In genomic region chr16:718922-719321, GRCh38 we compare ENCODE assay signal across 13 cellular contexts. TPM values are rescaled to one million over a fixed set of nuclear protein-coding genes. Genes with fewer than 3 reads are reported as not detected.
DNase-seq lines count a peak whose midpoint lies in the region; ATAC-seq and TF ChIP-seq lines count a peak whose summit lies in the region.
"Had no signal": no experiment of that assay in that cellular context is flagged by ENCODE, and none has a peak within 500 bp of the region (broad histone marks: within the 10 kb centered on the region; RNA-seq: fewer than 3 reads in every experiment).

No MANE protein-coding gene starts in this region.

- CTCF ChIA-PET in activated naive CD4-positive, alpha-beta T cell treated with anti-CD3 and anti-CD28 coated beads for 36 hours (lab: Charles Lee), result no interaction called here
- CTCF ChIA-PET in T-cell (lab: Charles Lee), result interaction anchor here in 1 of 2 donors (0.6 kb wide), 1 partner anchor 11 kb away, joined by 4 read pairs; no protein-coding TSS in a partner anchor
- CTCF ChIA-PET in activated CD8-positive, alpha-beta memory T cell treated with anti-CD3 and anti-CD28 coated beads, Interleukin-2, amount 10 ng/mL, durations not matched to agents 7 days and 5 days (lab: Charles Lee), result interaction anchor here (1.7 to 2.9 kb wide), 5 partner anchors 9 to 69 kb away, joined by 4 to 18 read pairs (median 7); partner anchors contain the start of genes CHTF18, RPUSD1 and STUB1

- no peaks in the 10 kb centered on the region for H3K9me3 Mint-ChIP-seq in activated naive CD4-positive, alpha-beta T cell treated with anti-CD3 and anti-CD28 coated beads for 36 hours
- H3K9me3 Mint-ChIP-seq in activated naive CD4-positive, alpha-beta T cell treated with anti-CD3 and anti-CD28 coated beads, Interleukin-2, amount 50 U/mL, for 72 hours, result no peaks in the 10 kb centered on the region
- no peaks in the 10 kb centered on the region for H3K9me3 Mint-ChIP-seq in T-cell
- H3K9me3 Mint-ChIP-seq in stimulated activated naive CD8-positive, alpha-beta T cell treated with anti-CD3 and anti-CD28 coated beads, Interleukin-15, amount 100 ng/mL, for 72 hours, result no peaks in the 10 kb centered on the region
- no peaks in the 10 kb centered on the region for H3K9me3 Mint-ChIP-seq in activated CD8-positive, alpha-beta memory T cell treated with anti-CD3 and anti-CD28 coated beads, Interleukin-2, amount 10 ng/mL, durations not matched to agents 7 days and 5 days (ENCODE audit: low read depth)

- no peak overlapping the region for H3K27ac Mint-ChIP-seq in activated naive CD4-positive, alpha-beta T cell treated with anti-CD3 and anti-CD28 coated beads for 36 hours
- H3K27ac Mint-ChIP-seq in activated naive CD4-positive, alpha-beta T cell treated with anti-CD3 and anti-CD28 coated beads, Interleukin-2, amount 50 U/mL, for 72 hours, result peak overlapping the region in 1 of 2 donors; percentile 38
- peak overlapping the region in 1 of 2 donors; percentile 56 for H3K27ac Mint-ChIP-seq in T-cell
- no peak overlapping the region for H3K27ac Mint-ChIP-seq in stimulated activated naive CD8-positive, alpha-beta T cell treated with anti-CD3 and anti-CD28 coated beads, Interleukin-15, amount 100 ng/mL, for 72 hours
- H3K27ac Mint-ChIP-seq in activated CD8-positive, alpha-beta memory T cell treated with anti-CD3 and anti-CD28 coated beads, Interleukin-2, amount 10 ng/mL, durations not matched to agents 7 days and 5 days, result no peak overlapping the region

- DNase-seq in activated naive CD4-positive, alpha-beta T cell treated with anti-CD3 and anti-CD28 coated beads for 36 hours, result no peak
- no peak for DNase-seq in activated naive CD4-positive, alpha-beta T cell treated with anti-CD3 and anti-CD28 coated beads, Interleukin-2, amount 50 U/mL, for 72 hours (ENCODE audit: low spot score in 2 of 2)
- DNase-seq in T-cell (no peak), tibial nerve (ENCODE audit: low spot score in 2 of 2) (no peak)
- DNase-seq in stimulated activated naive CD8-positive, alpha-beta T cell treated with anti-CD3 and anti-CD28 coated beads, Interleukin-15, amount 100 ng/mL, for 72 hours, result no peak
- no peak for DNase-seq in activated CD8-positive, alpha-beta memory T cell treated with anti-CD3 and anti-CD28 coated beads, Interleukin-2, amount 10 ng/mL, durations not matched to agents 7 days and 5 days
- DNase-seq: MM.1S, NCI-H446, Right ventricle myocardium superior, uterus had no signal

- POLR2A ChIA-PET in T-cell (lab: Charles Lee), result no interaction called here

- peak overlapping the region; percentile 55 for H3K4me3 Mint-ChIP-seq in activated naive CD4-positive, alpha-beta T cell treated with anti-CD3 and anti-CD28 coated beads for 36 hours
- peak overlapping the region in 2 of 3 donors; percentile 52 to 83 for H3K4me3 Mint-ChIP-seq in T-cell
- peak overlapping the region; percentile 87 to 95 for H3K4me3 Mint-ChIP-seq in stimulated activated naive CD8-positive, alpha-beta T cell treated with anti-CD3 and anti-CD28 coated beads, Interleukin-15, amount 100 ng/mL, for 72 hours
- no peak overlapping the region for H3K4me3 Mint-ChIP-seq in activated CD8-positive, alpha-beta memory T cell treated with anti-CD3 and anti-CD28 coated beads, Interleukin-2, amount 10 ng/mL, durations not matched to agents 7 days and 5 days

- no peak for ATAC-seq in activated naive CD4-positive, alpha-beta T cell treated with anti-CD3 and anti-CD28 coated beads, Interleukin-2, amount 50 U/mL, for 72 hours
- ATAC-seq in T-cell (replicated peaks in 1 of 4) (no peak), GM19463 (IDR thresholded peaks at IDR 0.05; ENCODE audit: unreplicated experiment) (no peak)
- ATAC-seq in stimulated activated naive CD8-positive, alpha-beta T cell treated with anti-CD3 and anti-CD28 coated beads, Interleukin-15, amount 100 ng/mL, for 72 hours, result no peak
- ATAC-seq in activated CD8-positive, alpha-beta memory T cell treated with anti-CD3 and anti-CD28 coated beads, Interleukin-2, amount 10 ng/mL, durations not matched to agents 7 days and 5 days, result no peak

- intact Hi-C loops in activated naive CD4-positive, alpha-beta T cell treated with anti-CD3 and anti-CD28 coated beads for 36 hours (cut with micrococcal nuclease), result no loop called here

- peaks cover 17% of the 10 kb centered on the region for H3K4me1 Mint-ChIP-seq in activated naive CD4-positive, alpha-beta T cell treated with anti-CD3 and anti-CD28 coated beads for 36 hours (ENCODE audit: low read depth)
- H3K4me1 Mint-ChIP-seq in T-cell, result peaks cover 21 to 32% (median 27%) of the 10 kb centered on the region in 3 donors
- H3K4me1 Mint-ChIP-seq in stimulated activated naive CD8-positive, alpha-beta T cell treated with anti-CD3 and anti-CD28 coated beads, Interleukin-15, amount 100 ng/mL, for 72 hours, result peaks cover 62% of the 10 kb centered on the region
- H3K4me1 Mint-ChIP-seq in activated CD8-positive, alpha-beta memory T cell treated with anti-CD3 and anti-CD28 coated beads, Interleukin-2, amount 10 ng/mL, durations not matched to agents 7 days and 5 days, result peaks cover 25% of the 10 kb centered on the region

- H3K9ac ChIP-seq in endocrine pancreas (ENCODE audit: control insufficient read depth, insufficient read depth, low read length), result peak overlapping the region; percentile 43

- H3K4me1 ChIP-seq in endocrine pancreas (ENCODE audit: control insufficient read depth, insufficient read depth, low read length), result no peaks in the 10 kb centered on the region
- peaks cover 0 to 75% (median 47%) of the 10 kb centered on the region in 4 donors for H3K4me1 ChIP-seq in tibial nerve

- no peak for TF ChIP-seq CTCF in tibial nerve (IDR thresholded peaks at IDR 0.05)

- H3K4me3 ChIP-seq in endocrine pancreas (ENCODE audit: control insufficient read depth, insufficient read depth, low read length) (no peak overlapping the region), tibial nerve (no peak overlapping the region)
- H3K4me3 ChIP-seq: skin epidermis, uterus had no signal

- TF ChIP-seq POLR2A in tibial nerve (IDR thresholded peaks at IDR 0.05), result no peak

- peaks cover 6% of the 10 kb centered on the region for H3K27me3 Mint-ChIP-seq in activated naive CD4-positive, alpha-beta T cell treated with anti-CD3 and anti-CD28 coated beads for 36 hours (ENCODE audit: low read depth)
- H3K27me3 Mint-ChIP-seq in T-cell, result peaks cover 3 to 4% of the 10 kb centered on the region in 2 donors
- H3K27me3 Mint-ChIP-seq in stimulated activated naive CD8-positive, alpha-beta T cell treated with anti-CD3 and anti-CD28 coated beads, Interleukin-15, amount 100 ng/mL, for 72 hours, result peaks cover 5% of the 10 kb centered on the region
- H3K27me3 Mint-ChIP-seq in activated CD8-positive, alpha-beta memory T cell treated with anti-CD3 and anti-CD28 coated beads, Interleukin-2, amount 10 ng/mL, durations not matched to agents 7 days and 5 days, result peaks cover 9% of the 10 kb centered on the region

- no peaks in the 10 kb centered on the region for H3K36me3 Mint-ChIP-seq in activated naive CD4-positive, alpha-beta T cell treated with anti-CD3 and anti-CD28 coated beads for 36 hours (ENCODE audit: low read depth)
- H3K36me3 Mint-ChIP-seq in activated naive CD4-positive, alpha-beta T cell treated with anti-CD3 and anti-CD28 coated beads, Interleukin-2, amount 50 U/mL, for 72 hours, result no peaks in the 10 kb centered on the region
- no peaks in the 10 kb centered on the region for H3K36me3 Mint-ChIP-seq in T-cell
- no peaks in the 10 kb centered on the region for H3K36me3 Mint-ChIP-seq in activated CD8-positive, alpha-beta memory T cell treated with anti-CD3 and anti-CD28 coated beads, Interleukin-2, amount 10 ng/mL, durations not matched to agents 7 days and 5 days

- no peaks in the 10 kb centered on the region for H3K9me3 ChIP-seq in endocrine pancreas (ENCODE audit: control insufficient read depth, low read length)
- H3K9me3 ChIP-seq in tibial nerve, result no peaks in the 10 kb centered on the region
- H3K9me3 ChIP-seq: uterus had no signal

- H3K27ac ChIP-seq in tibial nerve, result peak overlapping the region in 2 of 4 donors; percentile 88
- H3K27ac ChIP-seq: skin epidermis, uterus had no signal

- WGBS in tibial nerve, 2 donors, result 62 to 77% methylated on average over 6 of the region's 6 CpGs

- TF ChIP-seq EP300 in tibial nerve (IDR thresholded peaks at IDR 0.05), result no peak

- no peaks in the 10 kb centered on the region for H3K36me3 ChIP-seq in endocrine pancreas (ENCODE audit: control insufficient read depth, insufficient read depth, low read length)
- H3K36me3 ChIP-seq in tibial nerve, result no peaks in the 10 kb centered on the region
- H3K36me3 ChIP-seq: uterus had no signal

- no peaks in the 10 kb centered on the region for H3K27me3 ChIP-seq in endocrine pancreas (ENCODE audit: control insufficient read depth, insufficient read depth, low read length)
- no peaks in the 10 kb centered on the region for H3K27me3 ChIP-seq in tibial nerve
- H3K27me3 ChIP-seq: uterus had no signal

RNA-seq across cellular contexts. Expression of gene ANTKMT, which starts 2.0 kb away (rescaled TPM):
- 10 to 100 TPM; 21.5 to 24.3 TPM for total RNA-seq in activated naive CD4-positive, alpha-beta T cell treated with anti-CD3 and anti-CD28 coated beads for 36 hours
- total RNA-seq in activated naive CD4-positive, alpha-beta T cell treated with anti-CD3 and anti-CD28 coated beads, Interleukin-2, amount 50 U/mL, for 72 hours, result 10 to 100 TPM; 17.6 to 22.6 TPM
- total RNA-seq in T-cell (10 to 100 TPM; 22.9 to 38.8 (median 27.2) TPM), tibial nerve (10 to 100 TPM; 43.7 to 98.7 (median 78.6) TPM)
- 10 to 100 TPM; 14.8 to 21.1 TPM for total RNA-seq in activated CD8-positive, alpha-beta memory T cell treated with anti-CD3 and anti-CD28 coated beads, Interleukin-2, amount 10 ng/mL, durations not matched to agents 7 days and 5 days

RNA-seq across cellular contexts. Expression of gene METRN, which starts 4.0 kb away (rescaled TPM):
- total RNA-seq in activated naive CD4-positive, alpha-beta T cell treated with anti-CD3 and anti-CD28 coated beads for 36 hours, result 10 to 100 TPM in 1 of 2 experiments, 1 to 10 TPM in 1; 8.2 to 11.0 TPM
- 10 to 100 TPM; 10.1 to 14.7 TPM for total RNA-seq in activated naive CD4-positive, alpha-beta T cell treated with anti-CD3 and anti-CD28 coated beads, Interleukin-2, amount 50 U/mL, for 72 hours
- total RNA-seq in T-cell (10 to 100 TPM in 3 of 5 donors, 1 to 10 TPM in 2; 4.2 to 18.2 (median 12.0) TPM), tibial nerve (100 to 1,000 TPM in 3 of 4 donors, 10 to 100 TPM in 1; 78.8 to 131 (median 108) TPM)
- 10 to 100 TPM in 1 of 2 experiments, 1 to 10 TPM in 1; 9.8 to 14.0 TPM for total RNA-seq in activated CD8-positive, alpha-beta memory T cell treated with anti-CD3 and anti-CD28 coated beads, Interleukin-2, amount 10 ng/mL, durations not matched to agents 7 days and 5 days

RNA-seq across cellular contexts. Expression of gene CCDC78, which starts 7.3 kb away (rescaled TPM):
- 1 to 10 TPM; 1.2 to 1.3 TPM for total RNA-seq in activated naive CD4-positive, alpha-beta T cell treated with anti-CD3 and anti-CD28 coated beads for 36 hours
- total RNA-seq in activated naive CD4-positive, alpha-beta T cell treated with anti-CD3 and anti-CD28 coated beads, Interleukin-2, amount 50 U/mL, for 72 hours, result 10 to 100 TPM in 1 of 2 donors, 1 to 10 TPM in 1; 6.2 to 10.7 TPM
- 10 to 100 TPM in 1 of 5 donors, 1 to 10 TPM in 4; 3.1 to 17.1 (median 8.6) TPM for total RNA-seq in T-cell
- total RNA-seq in tibial nerve, result 1 to 10 TPM in 2 of 4 donors, under 1 TPM in 2; 0.63 to 7.5 (median 3.0) TPM
- 1 to 10 TPM; 2.5 to 2.9 TPM for total RNA-seq in activated CD8-positive, alpha-beta memory T cell treated with anti-CD3 and anti-CD28 coated beads, Interleukin-2, amount 10 ng/mL, durations not matched to agents 7 days and 5 days

RNA-seq across cellular contexts. Expression of gene HAGHL, which starts 8.0 kb away (rescaled TPM):
- total RNA-seq in activated naive CD4-positive, alpha-beta T cell treated with anti-CD3 and anti-CD28 coated beads for 36 hours, result 1 to 10 TPM; 6.5 to 7.7 TPM
- 10 to 100 TPM; 22.2 to 24.5 TPM for total RNA-seq in activated naive CD4-positive, alpha-beta T cell treated with anti-CD3 and anti-CD28 coated beads, Interleukin-2, amount 50 U/mL, for 72 hours
- total RNA-seq in T-cell, result 10 to 100 TPM in 4 of 5 donors, 1 to 10 TPM in 1; 9.9 to 50.1 (median 31.6) TPM
- total RNA-seq in tibial nerve, result 10 to 100 TPM in 1 of 4 donors, 1 to 10 TPM in 3; 3.5 to 18.0 (median 6.3) TPM
- total RNA-seq in activated CD8-positive, alpha-beta memory T cell treated with anti-CD3 and anti-CD28 coated beads, Interleukin-2, amount 10 ng/mL, durations not matched to agents 7 days and 5 days, result 10 to 100 TPM; 13.0 to 14.3 TPM

RNA-seq across cellular contexts. Expression of gene FBXL16, which starts 13.3 kb away (rescaled TPM):
- total RNA-seq in activated naive CD4-positive, alpha-beta T cell treated with anti-CD3 and anti-CD28 coated beads for 36 hours, result 1 to 10 TPM; 3.7 to 5.7 TPM
- 10 to 100 TPM in 1 of 2 donors, 1 to 10 TPM in 1; 2.8 to 16.4 TPM for total RNA-seq in activated naive CD4-positive, alpha-beta T cell treated with anti-CD3 and anti-CD28 coated beads, Interleukin-2, amount 50 U/mL, for 72 hours
- total RNA-seq in T-cell, result 10 to 100 TPM; 16.4 to 65.5 (median 50.2) TPM
- 1 to 10 TPM; 1.5 to 5.7 (median 3.5) TPM for total RNA-seq in tibial nerve
- 1 to 10 TPM; 4.2 to 7.5 TPM for total RNA-seq in activated CD8-positive, alpha-beta memory T cell treated with anti-CD3 and anti-CD28 coated beads, Interleukin-2, amount 10 ng/mL, durations not matched to agents 7 days and 5 days
- total RNA-seq: Right ventricle myocardium superior had no signal

Comparison
In these comparisons a context has a peak if more than half of its experiments do, and no peak if none do; other contexts are left out.
1. RNA of gene METRN, which starts 4.0 kb away (total RNA-seq): 78.8 to 131 TPM in tibial nerve; 10.1 to 14.7 TPM in activated naive CD4-positive, alpha-beta T cell treated with anti-CD3 and anti-CD28 coated beads, Interleukin-2, amount 50 U/mL, for 72 hours, 9.8 to 14.0 TPM in activated CD8-positive, alpha-beta memory T cell treated with anti-CD3 and anti-CD28 coated beads, Interleukin-2, amount 10 ng/mL, durations not matched to agents 7 days and 5 days, 4.2 to 18.2 TPM in T-cell and 8.2 to 11.0 TPM in activated naive CD4-positive, alpha-beta T cell treated with anti-CD3 and anti-CD28 coated beads for 36 hours; every median in the first group is over 4 times any median in the second.